Comparison of ENCODE assay signal across 21 cellular contexts in the genomic region with DNA sequence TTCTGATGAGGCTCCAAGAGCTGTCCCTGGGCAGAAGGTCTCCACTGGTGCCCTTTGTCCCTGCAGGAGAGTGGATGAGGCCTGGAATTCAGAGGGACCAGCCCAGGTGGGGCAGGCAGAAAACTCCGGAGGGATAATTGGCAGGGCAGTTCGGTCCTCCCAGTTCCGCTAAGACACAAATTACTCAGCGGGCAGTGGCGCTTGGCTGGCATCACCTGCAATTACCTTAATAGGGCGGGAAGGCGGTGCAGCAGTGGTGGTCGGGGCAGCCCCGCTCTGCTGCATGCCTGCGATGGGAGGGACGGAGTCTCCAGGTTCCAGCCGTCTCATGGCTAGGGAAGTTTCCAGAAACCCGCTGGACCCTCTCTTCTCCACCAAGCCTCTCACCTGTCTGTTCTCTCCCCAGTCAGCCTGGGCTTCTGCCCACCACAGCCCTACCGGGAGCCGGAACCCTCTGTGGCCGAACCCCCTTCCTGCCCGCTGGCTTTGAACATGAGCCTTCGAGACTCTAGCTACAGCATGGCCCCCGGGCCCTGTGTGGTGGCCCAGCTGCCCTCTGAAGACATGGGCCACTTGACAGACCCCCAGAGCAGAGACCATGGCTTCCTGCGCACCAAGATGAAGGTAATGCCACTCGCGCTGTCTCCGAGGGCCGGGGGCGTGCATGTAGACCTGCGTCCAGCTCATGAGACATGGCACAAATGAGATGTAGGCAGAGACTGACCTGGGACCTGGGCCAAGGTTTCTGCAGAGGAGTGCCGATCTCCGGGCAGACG. TPM values are rescaled to one million over a fixed set of nuclear protein-coding genes. Genes with fewer than 3 reads are reported as not detected.
A peak's percentile ranks its signal among the peaks of the same experiment; 100 is the strongest.
DNase-seq lines count a peak whose midpoint lies in the region; FAIRE-seq lines count a peak whose summit lies in the region.
"Had no signal": no experiment of that assay in that cellular context is flagged by ENCODE, and none has a peak within 500 bp of the region (broad histone marks: within the 10 kb centered on the region; RNA-seq: fewer than 3 reads in every experiment).

No MANE protein-coding gene starts in this region.

- H3K9me3 ChIP-seq in small intestine (ENCODE audit: control insufficient read depth, low read depth) = no peaks in the 10 kb centered on the region
- H3K9me3 ChIP-seq: spleen, tibial artery had no signal

- WGBS in small intestine, 3 donors = 41 to 78% (median 50%) methylated on average over 28 to 29 of the region's 29 CpGs

- peaks cover 0 to 9% of the 10 kb centered on the region in 2 donors for H3K4me1 ChIP-seq in small intestine (ENCODE audit: control insufficient read depth in 2 of 2, insufficient read depth in 1 of 2, low read depth in 1 of 2, low read length in 1 of 2)

- DNase-seq in NCI-H1417 (lab: John Stamatoyannopoulos, UW) = peak in 2 of 3 experiments; percentile 65 to 75
- DNase-seq in NCI-H1417 treated with DMSO at 0.1 percent for 48 hours (lab: John Stamatoyannopoulos, UW) = no peak
- DNase-seq in NCI-H69 (lab: John Stamatoyannopoulos, UW) = peak; percentile 94
- peak; percentile 41 for DNase-seq in ecto neural progenitor cell (ENCODE audit: low spot score)
- peak; percentile 61 for DNase-seq in small intestine
- DNase-seq in NCI-H2107 treated with DMSO at 0.1 percent for 48 hours (lab: John Stamatoyannopoulos, UW; ENCODE audit: unreplicated experiment) = no peak
- no peak for DNase-seq in HK-2 (ENCODE audit: unreplicated experiment)
- DNase-seq in effector CD8-positive, alpha-beta T cell (lab: John Stamatoyannopoulos, UW) = no peak
- DNase-seq: activated CD4-positive, alpha-beta T cell treated with anti-CD3 and anti-CD28 coated beads, Interleukin-2, amount 10 ng/mL, durations not matched to agents 7 days and 5 days; activated CD8-positive, alpha-beta memory T cell treated with anti-CD3 and anti-CD28 coated beads, Interleukin-2, amount 10 ng/mL, durations not matched to agents 7 days and 5 days; activated naive CD8-positive, alpha-beta T cell treated with anti-CD3 and anti-CD28 coated beads for 36 hours; GOT3; naive thymus-derived CD4-positive, alpha-beta T cell; NCI-H1436; NCI-H446 treated with DMSO at 0.1 percent for 48 hours; spleen; stimulated activated CD4-positive, alpha-beta T cell treated with anti-CD3 and anti-CD28 coated beads, Interleukin-4, amount 100 ng/mL, for 24 hours; tibial artery; WERI-Rb-1 had no signal

- no peak for FAIRE-seq in small intestine (lab: Jason Lieb, UNC)
- FAIRE-seq: HepG2 had no signal

- H3K36me3 ChIP-seq in small intestine (ENCODE audit: control insufficient read depth in 2 of 2, insufficient read depth in 2 of 2, low read length in 2 of 2) = peaks cover 0 to 7% of the 10 kb centered on the region in 2 donors
- H3K36me3 ChIP-seq: spleen, WERI-Rb-1 had no signal

- peak overlapping the region in 1 of 2 donors; percentile 12 for H3K4me3 ChIP-seq in small intestine (ENCODE audit: low read depth in 1 of 2, low read length in 2 of 2)
- H3K4me3 ChIP-seq: SK-N-MC, spleen, tibial artery had no signal

- H3K27me3 ChIP-seq in small intestine (ENCODE audit: control insufficient read depth in 2 of 2, insufficient read depth in 2 of 2, low read length in 2 of 2) = peaks cover 0 to 3% of the 10 kb centered on the region in 2 donors

- peak overlapping the region in 1 of 2 donors; percentile 76 for H3K27ac ChIP-seq in small intestine (ENCODE audit: low read depth in 1 of 2, low read length in 1 of 2)
- H3K27ac ChIP-seq: SK-N-MC, spleen, tibial artery, WERI-Rb-1 had no signal

RNA-seq across cellular contexts. Expression of a gene that starts 7.0 kb away (rescaled TPM):
- polyA plus RNA-seq in small intestine = 10 to 100 TPM; 11.9 to 23.9 (median 16.2) TPM
- polyA plus RNA-seq: naive thymus-derived CD4-positive, alpha-beta T cell had no signal

RNA-seq across cellular contexts. Expression of a gene that starts 13.0 kb away (rescaled TPM):
- polyA plus RNA-seq in small intestine = 1 to 10 TPM; 6.9 to 9.5 (median 8.6) TPM

RNA-seq across cellular contexts. Expression of a gene that starts 40.0 kb away (rescaled TPM):
- 1 to 10 TPM in 2 of 3 donors, under 1 TPM in 1; 0.54 to 2.1 (median 1.6) TPM for polyA plus RNA-seq in small intestine

Comparison
In these comparisons a context has a peak if more than half of its experiments do, and no peak if none do; other contexts are left out.
1. DNase-seq: peak in NCI-H1417 (2 of 3), NCI-H69 (single experiment), ecto neural progenitor cell (single experiment) and small intestine (single experiment); none in NCI-H1417 treated with DMSO at 0.1 percent for 48 hours (single experiment), NCI-H2107 treated with DMSO at 0.1 percent for 48 hours (single experiment), HK-2 (single experiment) and effector CD8-positive, alpha-beta T cell (single experiment).